Comparison of ENCODE assay signal across 1 cellular context in genomic region chr15:78542647-78543046, GRCh38.
TF ChIP-seq lines count a peak whose summit lies in the region.

No MANE protein-coding gene starts in this region.

TF ChIP-seq in A549, 52 proteins besides CTCF, POLR2A, EP300 and RAD21:
- TF ChIP-seq HOXB13 (CRISPR knock-in tag; IDR thresholded peaks at IDR 0.05; ENCODE audit: low read depth) = no peak
- no peak for TF ChIP-seq JUN (IDR thresholded peaks at IDR 0.05)
- no peak for TF ChIP-seq FOSL2 (IDR thresholded peaks at IDR 0.05)
- no peak for TF ChIP-seq FOSL2 (CRISPR knock-in tag; IDR thresholded peaks at IDR 0.05)
- TF ChIP-seq BCL3 (IDR thresholded peaks at IDR 0.05) = no peak
- TF ChIP-seq EHMT2 (IDR thresholded peaks at IDR 0.05; ENCODE audit: low read depth) = no peak
- TF ChIP-seq RARB (CRISPR knock-in tag; IDR thresholded peaks at IDR 0.05) = no peak
- TF ChIP-seq, protein P1, sequence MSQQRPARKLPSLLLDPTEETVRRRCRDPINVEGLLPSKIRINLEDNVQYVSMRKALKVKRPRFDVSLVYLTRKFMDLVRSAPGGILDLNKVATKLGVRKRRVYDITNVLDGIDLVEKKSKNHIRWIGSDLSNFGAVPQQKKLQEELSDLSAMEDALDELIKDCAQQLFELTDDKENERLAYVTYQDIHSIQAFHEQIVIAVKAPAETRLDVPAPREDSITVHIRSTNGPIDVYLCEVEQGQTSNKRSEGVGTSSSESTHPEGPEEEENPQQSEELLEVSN (IDR thresholded peaks at IDR 0.05; ENCODE audit: borderline replicate concordance, low read depth) = no peak
- no peak for TF ChIP-seq NR3C1 (IDR thresholded peaks at IDR 0.05)
